In the genomic region with DNA sequence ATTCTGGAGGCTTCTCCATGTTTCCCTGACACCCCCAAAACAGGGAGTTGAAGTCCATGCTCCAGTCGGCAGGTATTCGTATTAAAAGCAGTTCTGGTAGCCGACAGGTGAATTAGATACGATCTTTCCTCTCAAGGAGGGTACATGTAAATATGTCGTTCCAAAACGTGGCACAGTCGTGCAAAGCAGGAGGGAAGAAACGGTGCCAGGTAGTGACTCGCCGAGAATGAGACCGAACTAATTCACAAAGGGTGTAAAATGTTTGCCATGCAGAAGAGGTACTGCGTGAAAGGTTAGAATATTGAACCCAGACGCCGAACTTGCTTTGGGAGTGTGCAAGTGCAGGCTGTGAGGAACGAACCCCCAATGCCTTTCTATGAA, we compare ENCODE assay signal across 8 cellular contexts. TPM values are rescaled to one million over a fixed set of nuclear protein-coding genes. Genes with fewer than 3 reads are reported as not detected.
DNase-seq lines count a peak whose midpoint lies in the region; ATAC-seq lines count a peak whose summit lies in the region.

No MANE protein-coding gene starts in this region.

- CTCF ChIA-PET in activated CD4-positive, alpha-beta T cell treated with anti-CD3 and anti-CD28 coated beads, Interleukin-2, amount 10 ng/mL, durations not matched to agents 7 days and 5 days (lab: Charles Lee), result no interaction called here

- H3K9me3 Mint-ChIP-seq in activated CD4-positive, alpha-beta T cell treated with anti-CD3 and anti-CD28 coated beads, Interleukin-2, amount 10 ng/mL, durations not matched to agents 7 days and 5 days, result peaks cover 2% of the 10 kb centered on the region
- H3K9me3 Mint-ChIP-seq in activated T-helper 1 cell treated with anti-CD3 and anti-CD28 coated beads, Interleukin-12 subunit alpha, Interleukin-12 subunit beta, Interleukin-2, Interleukin-4 antibody, amounts not matched to agents 30 ng/mL and 10 ng/mL and 1 ng/mL, durations not matched to agents 14 hours and 24 hours and 36 hours, result peaks cover 3% of the 10 kb centered on the region
- H3K9me3 Mint-ChIP-seq in stimulated activated naive B cell treated with anti-CD40 and anti-IgM and Interleukin-4, amounts not matched to agents 10 μg/mL and 1 μg/mL and 100 μg/mL, for 72 hours, result no peaks in the 10 kb centered on the region

- no peaks in the 10 kb centered on the region for H3K4me1 ChIP-seq in iPS-15b (ENCODE audit: control insufficient read depth, insufficient read depth, low read length)

- H3K27me3 Mint-ChIP-seq in activated CD4-positive, alpha-beta T cell treated with anti-CD3 and anti-CD28 coated beads, Interleukin-2, amount 10 ng/mL, durations not matched to agents 7 days and 5 days, result no peaks in the 10 kb centered on the region
- H3K27me3 Mint-ChIP-seq in activated T-helper 1 cell treated with anti-CD3 and anti-CD28 coated beads, Interleukin-12 subunit alpha, Interleukin-12 subunit beta, Interleukin-2, Interleukin-4 antibody, amounts not matched to agents 30 ng/mL and 10 ng/mL and 1 ng/mL, durations not matched to agents 14 hours and 24 hours and 36 hours (ENCODE audit: insufficient read depth), result no peaks in the 10 kb centered on the region
- no peaks in the 10 kb centered on the region for H3K27me3 Mint-ChIP-seq in stimulated activated naive B cell treated with anti-CD40 and anti-IgM and Interleukin-4, amounts not matched to agents 10 μg/mL and 1 μg/mL and 100 μg/mL, for 72 hours

- peak overlapping the region; percentile 98 for H3K27ac Mint-ChIP-seq in activated CD4-positive, alpha-beta T cell treated with anti-CD3 and anti-CD28 coated beads, Interleukin-2, amount 10 ng/mL, durations not matched to agents 7 days and 5 days
- H3K27ac Mint-ChIP-seq in activated T-helper 1 cell treated with anti-CD3 and anti-CD28 coated beads, Interleukin-12 subunit alpha, Interleukin-12 subunit beta, Interleukin-2, Interleukin-4 antibody, amounts not matched to agents 30 ng/mL and 10 ng/mL and 1 ng/mL, durations not matched to agents 14 hours and 24 hours and 36 hours, result peak overlapping the region; percentile 98
- H3K27ac Mint-ChIP-seq in stimulated activated naive B cell treated with anti-CD40 and anti-IgM and Interleukin-4, amounts not matched to agents 10 μg/mL and 1 μg/mL and 100 μg/mL, for 72 hours, result peak overlapping the region; percentile 95

- H3K4me1 Mint-ChIP-seq in activated CD4-positive, alpha-beta T cell treated with anti-CD3 and anti-CD28 coated beads, Interleukin-2, amount 10 ng/mL, durations not matched to agents 7 days and 5 days, result peaks cover 30% of the 10 kb centered on the region
- H3K4me1 Mint-ChIP-seq in activated T-helper 1 cell treated with anti-CD3 and anti-CD28 coated beads, Interleukin-12 subunit alpha, Interleukin-12 subunit beta, Interleukin-2, Interleukin-4 antibody, amounts not matched to agents 30 ng/mL and 10 ng/mL and 1 ng/mL, durations not matched to agents 14 hours and 24 hours and 36 hours (ENCODE audit: low read depth), result peaks cover 21% of the 10 kb centered on the region
- peaks cover 3 to 11% of the 10 kb centered on the region in 2 donors for H3K4me1 Mint-ChIP-seq in stimulated activated naive B cell treated with anti-CD40 and anti-IgM and Interleukin-4, amounts not matched to agents 10 μg/mL and 1 μg/mL and 100 μg/mL, for 72 hours

- H3K36me3 ChIP-seq in iPS-15b (ENCODE audit: control insufficient read depth, insufficient read depth, low read length), result peaks cover 16% of the 10 kb centered on the region

- H3K36me3 Mint-ChIP-seq in activated CD4-positive, alpha-beta T cell treated with anti-CD3 and anti-CD28 coated beads, Interleukin-2, amount 10 ng/mL, durations not matched to agents 7 days and 5 days (ENCODE audit: low read depth), result peaks cover 32% of the 10 kb centered on the region
- peaks cover 33% of the 10 kb centered on the region for H3K36me3 Mint-ChIP-seq in activated T-helper 1 cell treated with anti-CD3 and anti-CD28 coated beads, Interleukin-12 subunit alpha, Interleukin-12 subunit beta, Interleukin-2, Interleukin-4 antibody, amounts not matched to agents 30 ng/mL and 10 ng/mL and 1 ng/mL, durations not matched to agents 14 hours and 24 hours and 36 hours (ENCODE audit: low read depth)
- H3K36me3 Mint-ChIP-seq in stimulated activated naive B cell treated with anti-CD40 and anti-IgM and Interleukin-4, amounts not matched to agents 10 μg/mL and 1 μg/mL and 100 μg/mL, for 72 hours, result peaks cover 14 to 16% of the 10 kb centered on the region in 2 donors

- H3K9ac ChIP-seq in iPS-15b (ENCODE audit: low read depth, low read length), result peak overlapping the region; percentile 87

- no peaks in the 10 kb centered on the region for H3K27me3 ChIP-seq in iPS-15b (ENCODE audit: control insufficient read depth, insufficient read depth, low read length)

- ATAC-seq in stimulated activated naive B cell treated with anti-CD40 and anti-IgM and Interleukin-4, amounts not matched to agents 10 μg/mL and 1 μg/mL and 100 μg/mL, for 72 hours (replicated peaks), result no peak
- ATAC-seq in GM18907 (IDR thresholded peaks at IDR 0.05; ENCODE audit: unreplicated experiment) (no peak), GM18511 (IDR thresholded peaks at IDR 0.05; ENCODE audit: unreplicated experiment) (no peak)

- no peaks in the 10 kb centered on the region for H3K9me3 ChIP-seq in iPS-15b (ENCODE audit: control insufficient read depth, insufficient read depth, low read length)

- H3K4me3 Mint-ChIP-seq in activated CD4-positive, alpha-beta T cell treated with anti-CD3 and anti-CD28 coated beads, Interleukin-2, amount 10 ng/mL, durations not matched to agents 7 days and 5 days, result peak overlapping the region; percentile 88
- peak overlapping the region; percentile 98 for H3K4me3 Mint-ChIP-seq in activated T-helper 1 cell treated with anti-CD3 and anti-CD28 coated beads, Interleukin-12 subunit alpha, Interleukin-12 subunit beta, Interleukin-2, Interleukin-4 antibody, amounts not matched to agents 30 ng/mL and 10 ng/mL and 1 ng/mL, durations not matched to agents 14 hours and 24 hours and 36 hours
- H3K4me3 Mint-ChIP-seq in stimulated activated naive B cell treated with anti-CD40 and anti-IgM and Interleukin-4, amounts not matched to agents 10 μg/mL and 1 μg/mL and 100 μg/mL, for 72 hours, result peak overlapping the region; percentile 95 to 97

- POLR2A ChIA-PET in activated CD4-positive, alpha-beta T cell treated with anti-CD3 and anti-CD28 coated beads, Interleukin-2, amount 10 ng/mL, durations not matched to agents 7 days and 5 days (lab: Charles Lee), result interaction anchor here (0.6 kb wide), 1 partner anchor 32 kb away, joined by 3 read pairs; no protein-coding TSS in a partner anchor

- peak overlapping the region; percentile 88 for H3K4me3 ChIP-seq in iPS-15b (ENCODE audit: low read depth, low read length)

- DNase-seq in activated CD4-positive, alpha-beta T cell treated with anti-CD3 and anti-CD28 coated beads, Interleukin-2, amount 10 ng/mL, durations not matched to agents 7 days and 5 days, result no peak
- DNase-seq in activated CD4-positive, alpha-beta T cell treated with anti-CD3 and anti-CD28 coated beads, Interleukin-2, amount 50 U/mL, for 1 hour, result no peak
- no peak for DNase-seq in activated T-helper 1 cell treated with anti-CD3 and anti-CD28 coated beads, Interleukin-12 subunit alpha, Interleukin-12 subunit beta, Interleukin-2, Interleukin-4 antibody, amounts not matched to agents 30 ng/mL and 10 ng/mL and 1 ng/mL, durations not matched to agents 14 hours and 24 hours and 36 hours (ENCODE audit: low spot score)
- DNase-seq in stimulated activated naive B cell treated with anti-CD40 and anti-IgM and Interleukin-4, amounts not matched to agents 10 μg/mL and 1 μg/mL and 100 μg/mL, for 72 hours, result no peak
- DNase-seq in DMS153 treated with DMSO at 0.1 percent for 48 hours (lab: John Stamatoyannopoulos, UW; ENCODE audit: unreplicated experiment), result no peak

- intact Hi-C loops in activated T-helper 1 cell treated with anti-CD3 and anti-CD28 coated beads, Interleukin-12 subunit alpha, Interleukin-12 subunit beta, Interleukin-2, Interleukin-4 antibody, amounts not matched to agents 30 ng/mL and 10 ng/mL and 1 ng/mL, durations not matched to agents 14 hours and 24 hours and 36 hours (cut with micrococcal nuclease), result loop anchor here (5.0 kb wide), 1 partner anchor 37 kb away; no protein-coding TSS in a partner anchor

RNA-seq across cellular contexts. Expression of a gene that starts 0.5 kb away (rescaled TPM):
- total RNA-seq in activated CD4-positive, alpha-beta T cell treated with anti-CD3 and anti-CD28 coated beads, Interleukin-2, amount 10 ng/mL, durations not matched to agents 7 days and 5 days, result 10 to 100 TPM; 37.0 to 39.5 TPM
- total RNA-seq in activated T-helper 1 cell treated with anti-CD3 and anti-CD28 coated beads, Interleukin-12 subunit alpha, Interleukin-12 subunit beta, Interleukin-2, Interleukin-4 antibody, amounts not matched to agents 30 ng/mL and 10 ng/mL and 1 ng/mL, durations not matched to agents 14 hours and 24 hours and 36 hours, result 43.4 and 43.9 TPM in 2 replicates

RNA-seq across cellular contexts. Expression of a gene that starts 37.0 kb away (rescaled TPM):
- total RNA-seq in activated CD4-positive, alpha-beta T cell treated with anti-CD3 and anti-CD28 coated beads, Interleukin-2, amount 10 ng/mL, durations not matched to agents 7 days and 5 days, result not detected
- total RNA-seq in activated T-helper 1 cell treated with anti-CD3 and anti-CD28 coated beads, Interleukin-12 subunit alpha, Interleukin-12 subunit beta, Interleukin-2, Interleukin-4 antibody, amounts not matched to agents 30 ng/mL and 10 ng/mL and 1 ng/mL, durations not matched to agents 14 hours and 24 hours and 36 hours, result not detected in 2 replicates

RNA-seq across cellular contexts. Expression of a gene that starts 55.6 kb away (rescaled TPM):
- under 1 TPM in 1 of 2 experiments, not detected in 1; 0.10 TPM for total RNA-seq in activated CD4-positive, alpha-beta T cell treated with anti-CD3 and anti-CD28 coated beads, Interleukin-2, amount 10 ng/mL, durations not matched to agents 7 days and 5 days
- not detected in 2 replicates for total RNA-seq in activated T-helper 1 cell treated with anti-CD3 and anti-CD28 coated beads, Interleukin-12 subunit alpha, Interleukin-12 subunit beta, Interleukin-2, Interleukin-4 antibody, amounts not matched to agents 30 ng/mL and 10 ng/mL and 1 ng/mL, durations not matched to agents 14 hours and 24 hours and 36 hours
